In the genomic region with DNA sequence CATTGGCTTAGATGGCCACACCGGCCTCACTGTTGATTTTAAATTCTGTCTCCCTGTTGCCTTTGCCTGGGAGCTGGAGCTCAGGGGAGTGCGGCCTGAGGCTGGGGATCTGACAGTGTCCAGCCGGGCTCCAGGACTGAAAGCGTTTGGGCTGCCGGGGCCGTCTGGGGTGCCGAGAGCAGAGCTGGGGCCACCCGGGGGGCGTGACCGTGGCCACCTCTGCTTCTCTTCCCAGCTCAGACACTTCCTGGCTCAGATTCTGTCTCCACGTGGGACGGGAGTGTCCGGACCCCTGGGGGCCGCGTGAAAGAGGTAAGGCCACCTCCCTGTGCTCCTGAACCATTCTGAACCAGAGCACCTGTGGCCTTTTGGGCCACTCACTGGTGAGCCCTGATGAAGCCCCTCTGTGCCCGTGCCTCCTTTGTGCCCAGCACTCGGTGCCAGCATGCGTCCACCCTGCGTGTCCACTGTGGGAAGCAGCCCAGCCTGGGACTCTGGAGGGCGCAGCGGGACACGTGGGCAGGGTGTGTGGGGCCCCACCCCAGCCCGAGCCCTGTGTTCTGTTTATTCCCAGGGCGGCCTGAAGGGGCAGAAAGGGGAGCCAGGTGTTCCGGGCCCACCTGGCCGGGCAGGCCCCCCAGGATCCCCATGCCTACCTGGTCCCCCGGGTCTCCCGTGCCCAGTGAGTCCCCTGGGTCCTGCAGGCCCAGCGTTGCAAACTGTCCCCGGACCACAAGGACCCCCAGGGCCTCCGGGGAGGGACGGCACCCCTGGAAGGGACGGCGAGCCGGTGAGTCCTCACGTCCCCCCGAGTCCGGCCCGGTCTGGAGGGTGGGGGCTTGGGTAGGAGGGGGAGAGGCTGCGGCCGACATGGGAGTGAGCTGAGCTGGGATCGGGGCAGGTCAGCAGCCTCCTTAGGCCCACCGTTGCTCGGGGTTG, we compare ENCODE assay signal across 8 cellular contexts.
DNase-seq lines count a peak whose midpoint lies in the region; ATAC-seq, FAIRE-seq and TF ChIP-seq lines count a peak whose summit lies in the region.

No MANE protein-coding gene starts in this region.

- H3K4me1 Mint-ChIP-seq in CD4-positive, alpha-beta memory T cell = peaks cover 20 to 33% (median 28%) of the 10 kb centered on the region in 4 donors
- peaks cover 11% of the 10 kb centered on the region for H3K4me1 Mint-ChIP-seq in neural progenitor cell

- TF ChIP-seq CTCF in Peyer's patch (IDR thresholded peaks at IDR 0.05) (no peak), H1 (IDR thresholded peaks at IDR 0.05; ENCODE audit: control extremely low read depth in 1 of 3, insufficient read depth in 1 of 3, low read depth in 1 of 3, low read length in 3 of 3) (no peak), neural progenitor cell (IDR thresholded peaks at IDR 0.05) (no peak)

- intact Hi-C loops in CD4-positive, alpha-beta memory T cell (cut with micrococcal nuclease) = loop anchor here (1.0 to 10.0 kb wide), 3 partner anchors 74 to 447 kb away; no protein-coding TSS in a partner anchor

- peaks cover 18% of the 10 kb centered on the region for H3F3A ChIP-seq in neural progenitor cell (ENCODE audit: low read depth)

- no peak for TF ChIP-seq EP300 in H1 (IDR thresholded peaks at IDR 0.05; ENCODE audit: borderline replicate concordance in 1 of 2, low read depth in 2 of 2, low read length in 2 of 2)

- no peaks in the 10 kb centered on the region for H3K36me3 ChIP-seq in CD4-positive, alpha-beta memory T cell (ENCODE audit: insufficient read depth, low read length)
- H3K36me3 ChIP-seq in Peyer's patch (peaks cover 0 to 6% (median 0%) of the 10 kb centered on the region in 3 donors), H1 (ENCODE audit: control insufficient read depth in 2 of 4, insufficient read depth in 4 of 4, low read length in 3 of 4) (peaks cover 7 to 79% (median 43%) of the 10 kb centered on the region in 4 experiments), neural progenitor cell (no peaks in the 10 kb centered on the region)

- H4K8ac ChIP-seq in H1 (ENCODE audit: extremely low read depth, insufficient read depth, low read length) = peak overlapping the region; percentile 43; the same call in 1 of the 2 replicates

- no peak overlapping the region for H3K23ac ChIP-seq in H1 (ENCODE audit: insufficient read length)

- whole genome bisulfite sequencing in H1 (ENCODE audit: extremely low coverage in 1 of 2, insufficient coverage in 1 of 2, insufficient read length in 1 of 2, insufficient replicate concordance in 2 of 2, low coverage in 1 of 2, low lambda C conversion rate in 2 of 2, missing lambda C conversion rate in 1 of 2), 2 experiments = 88% methylated on average over 35 of the region's 44 CpGs; no CpG with 5 or more reads in 1 of the 2 experiments

- peak overlapping the region; percentile 88 to 99 (median 97) for H3K27ac Mint-ChIP-seq in CD4-positive, alpha-beta memory T cell
- H3K27ac Mint-ChIP-seq in neural progenitor cell = peak overlapping the region; percentile 92

- H3K79me2 ChIP-seq in H1 (ENCODE audit: control insufficient read depth in 1 of 2, insufficient read depth in 2 of 2, low read length in 2 of 2) (peaks cover 0 to 5% of the 10 kb centered on the region in 2 experiments; a peak in 1 of 4 replicates), neural progenitor cell (ENCODE audit: low read depth) (peaks cover 11% of the 10 kb centered on the region)

- H3K4ac ChIP-seq in H1 (replicated peaks; ENCODE audit: insufficient read length, low read depth, low read length) = no peak overlapping the region

- no peak overlapping the region for H2BK12ac ChIP-seq in H1 (ENCODE audit: low read depth, low read length)

- H3K4me3 Mint-ChIP-seq in CD4-positive, alpha-beta memory T cell = peak overlapping the region; percentile 85 to 94 (median 90)
- no peak overlapping the region for H3K4me3 Mint-ChIP-seq in neural progenitor cell

- no peak overlapping the region for H2BK120ac ChIP-seq in H1 (replicated peaks; ENCODE audit: low read depth, low read length)

- H3K36me3 Mint-ChIP-seq in CD4-positive, alpha-beta memory T cell = no peaks in the 10 kb centered on the region
- peaks cover 18% of the 10 kb centered on the region for H3K36me3 Mint-ChIP-seq in neural progenitor cell

- peaks cover 31% of the 10 kb centered on the region for H3K4me1 ChIP-seq in CD4-positive, alpha-beta memory T cell (ENCODE audit: insufficient read depth, low read length)
- H3K4me1 ChIP-seq in Peyer's patch (peaks cover 0 to 6% (median under 1%) of the 10 kb centered on the region in 4 donors), H1 (replicated peaks in 1 of 4; ENCODE audit: control insufficient read depth in 3 of 4, insufficient read depth in 4 of 4, low read length in 3 of 4) (no peaks in the 10 kb centered on the region), neural progenitor cell (no peaks in the 10 kb centered on the region)

- H4K20me1 ChIP-seq in H1 (replicated peaks in 1 of 2; ENCODE audit: control insufficient read depth in 1 of 2, insufficient read depth in 2 of 2, low read length in 2 of 2) (peaks cover 17 to 26% of the 10 kb centered on the region in 2 experiments), neural progenitor cell (ENCODE audit: low read depth) (peaks cover 11% of the 10 kb centered on the region)

- H3K4me3 ChIP-seq in CD4-positive, alpha-beta memory T cell (ENCODE audit: low read length in 2 of 2) = peak overlapping the region in 1 of 2 donors; percentile 66
- peak overlapping the region in 3 of 4 donors; percentile 2 to 47 (median 25) for H3K4me3 ChIP-seq in Peyer's patch
- no peak overlapping the region for H3K4me3 ChIP-seq in H1 (ENCODE audit: extremely low read depth in 1 of 4, insufficient read depth in 2 of 4, low read depth in 3 of 4, low read length in 4 of 4)
- H3K4me3 ChIP-seq in neural progenitor cell = no peak overlapping the region

- no peak overlapping the region for H3K18ac ChIP-seq in H1 (ENCODE audit: extremely low read depth, low read length)

- POLR2A ChIA-PET in CD4-positive, alpha-beta memory T cell (lab: Charles Lee; ENCODE audit: partially characterized antibody) = interaction anchor here (1.0 to 1.4 kb wide), 3 partner anchors 64 to 119 kb away, joined by 3 to 4 read pairs (median 4); no protein-coding TSS in a partner anchor
- POLR2A ChIA-PET in H1 (lab: Charles Lee; ENCODE audit: partially characterized antibody) = interaction anchor here (1.6 to 1.9 kb wide), 2 partner anchors 10 to 27 kb away, joined by 5 read pairs; no protein-coding TSS in a partner anchor

- no peaks in the 10 kb centered on the region for H3K27me3 Mint-ChIP-seq in CD4-positive, alpha-beta memory T cell
- H3K27me3 Mint-ChIP-seq in neural progenitor cell (ENCODE audit: insufficient read depth, low read depth) = peaks cover 3% of the 10 kb centered on the region

- TF ChIP-seq POLR2A in Peyer's patch (IDR thresholded peaks at IDR 0.05) (no peak), H1 (IDR thresholded peaks at IDR 0.05; ENCODE audit: control extremely low read depth in 1 of 2, low read depth in 2 of 2, low read length in 2 of 2) (no peak)

- FAIRE-seq in H1 (lab: Jason Lieb, UNC) = no peak

- H3K14ac ChIP-seq in H1 (ENCODE audit: insufficient read length) = no peak overlapping the region

- CTCF ChIA-PET in CD4-positive, alpha-beta memory T cell (lab: Charles Lee; ENCODE audit: partially characterized antibody) = interaction anchor here (1.0 to 1.4 kb wide), 5 partner anchors 85 to 446 kb away, joined by 3 to 5 read pairs (median 3); no protein-coding TSS in a partner anchor
- CTCF ChIA-PET in H1 (lab: Charles Lee; ENCODE audit: partially characterized antibody) = interaction anchor here (0.6 to 2.2 kb wide), 11 partner anchors 8 to 223 kb away, joined by 3 to 4 read pairs (median 3); no protein-coding TSS in a partner anchor

- H3K27ac ChIP-seq in CD4-positive, alpha-beta memory T cell (ENCODE audit: low read depth, low read length) = peak overlapping the region; percentile 41
- H3K27ac ChIP-seq in Peyer's patch = peak overlapping the region; percentile 44 to 71 (median 60)
- no peak overlapping the region for H3K27ac ChIP-seq in H1 (ENCODE audit: low read depth, low read length)
- no peak overlapping the region for H3K27ac ChIP-seq in neural progenitor cell

- no peak overlapping the region for H2BK20ac ChIP-seq in H1 (ENCODE audit: low read length)

- H3K27me3 ChIP-seq in CD4-positive, alpha-beta memory T cell (ENCODE audit: insufficient read depth, low read length) = no peaks in the 10 kb centered on the region
- H3K27me3 ChIP-seq in Peyer's patch = no peaks in the 10 kb centered on the region
- H3K27me3 ChIP-seq in H1 (replicated peaks in 1 of 4; ENCODE audit: control insufficient read depth in 3 of 4, extremely low read depth in 1 of 4, insufficient read depth in 3 of 4, low read length in 3 of 4) = no peaks in the 10 kb centered on the region
- no peaks in the 10 kb centered on the region for H3K27me3 ChIP-seq in neural progenitor cell

- H3K56ac ChIP-seq in H1 (replicated peaks; ENCODE audit: insufficient read length, low read depth, low read length) = no peak overlapping the region

- no peaks in the 10 kb centered on the region for H3K9me3 ChIP-seq in CD4-positive, alpha-beta memory T cell (ENCODE audit: control insufficient read depth in 1 of 2, low read length in 2 of 2)
- H3K9me3 ChIP-seq in Peyer's patch (no peaks in the 10 kb centered on the region), H1 (ENCODE audit: insufficient read depth in 2 of 2, low read depth in 1 of 2, low read length in 1 of 2) (peaks cover 3 to 4% of the 10 kb centered on the region in 2 experiments; a peak in 2 of 4 replicates), neural progenitor cell (ENCODE audit: low read depth) (no peaks in the 10 kb centered on the region)

- H2AFZ ChIP-seq in H1 (ENCODE audit: low read length) (no peak overlapping the region), neural progenitor cell (replicated peaks) (no peak overlapping the region)

- no peak overlapping the region for H2BK15ac ChIP-seq in H1 (ENCODE audit: low read length)

- ATAC-seq in HG03571 (IDR thresholded peaks at IDR 0.05; ENCODE audit: unreplicated experiment) (no peak), HG02884 (IDR thresholded peaks at IDR 0.05; ENCODE audit: unreplicated experiment) (no peak)

- no peak overlapping the region for H4K5ac ChIP-seq in H1 (ENCODE audit: insufficient read length, low read depth, low read length)

- no peak overlapping the region for H3K9ac ChIP-seq in H1 (replicated peaks in 1 of 4; ENCODE audit: extremely low read depth in 1 of 4, low read depth in 3 of 4, low read length in 3 of 4)
- no peak overlapping the region for H3K9ac ChIP-seq in neural progenitor cell

- no peak for TF ChIP-seq RAD21 in H1 (IDR thresholded peaks at IDR 0.05 in 1 of 2, conservative IDR thresholded peaks at IDR 0.05 in 1 of 2; ENCODE audit: low read depth in 2 of 2, low read length in 2 of 2)

- H3K23me2 ChIP-seq in H1 (ENCODE audit: low read depth, low read length) = peaks cover 10% of the 10 kb centered on the region

- no peak for DNase-seq in CD4-positive, alpha-beta memory T cell
- DNase-seq in Peyer's patch (no peak), H1 (ENCODE audit: low read depth in 1 of 2, low spot score in 2 of 2) (no peak), neural progenitor cell (ENCODE audit: low spot score) (no peak), epidermal melanocyte (ENCODE audit: insufficient read length, low spot score) (no peak), midbrain (lab: John Stamatoyannopoulos, UW) (no peak)

- H3K9me3 Mint-ChIP-seq in CD4-positive, alpha-beta memory T cell = peaks cover 0 to 2% (median 0%) of the 10 kb centered on the region in 8 donors
- H3K9me3 Mint-ChIP-seq in neural progenitor cell = no peaks in the 10 kb centered on the region

- H3K79me1 ChIP-seq in H1 (ENCODE audit: low read depth, low read length) = peaks cover 10% of the 10 kb centered on the region

- H3K4me2 ChIP-seq in H1 (ENCODE audit: insufficient read depth in 1 of 2, low read depth in 2 of 2, low read length in 2 of 2) (no peak overlapping the region), neural progenitor cell (no peak overlapping the region)

- no peak overlapping the region for H4K91ac ChIP-seq in H1 (replicated peaks; ENCODE audit: insufficient read length, low read length)

- no peak overlapping the region for H2BK5ac ChIP-seq in H1 (ENCODE audit: low read depth, low read length)

- H2AK5ac ChIP-seq in H1 (ENCODE audit: low read depth, low read length) = no peak overlapping the region

Comparison
In these comparisons a context has a peak if more than half of its experiments do, and no peak if none do; other contexts are left out.
1. H3K27ac ChIP-seq: peak in CD4-positive, alpha-beta memory T cell (single experiment) and Peyer's patch (4 of 4); none in H1 (single experiment) and neural progenitor cell (single experiment).
2. H3K4me3 ChIP-seq: peak in Peyer's patch (3 of 4); none in H1 (0 of 4) and neural progenitor cell (single experiment).